In the genomic region with DNA sequence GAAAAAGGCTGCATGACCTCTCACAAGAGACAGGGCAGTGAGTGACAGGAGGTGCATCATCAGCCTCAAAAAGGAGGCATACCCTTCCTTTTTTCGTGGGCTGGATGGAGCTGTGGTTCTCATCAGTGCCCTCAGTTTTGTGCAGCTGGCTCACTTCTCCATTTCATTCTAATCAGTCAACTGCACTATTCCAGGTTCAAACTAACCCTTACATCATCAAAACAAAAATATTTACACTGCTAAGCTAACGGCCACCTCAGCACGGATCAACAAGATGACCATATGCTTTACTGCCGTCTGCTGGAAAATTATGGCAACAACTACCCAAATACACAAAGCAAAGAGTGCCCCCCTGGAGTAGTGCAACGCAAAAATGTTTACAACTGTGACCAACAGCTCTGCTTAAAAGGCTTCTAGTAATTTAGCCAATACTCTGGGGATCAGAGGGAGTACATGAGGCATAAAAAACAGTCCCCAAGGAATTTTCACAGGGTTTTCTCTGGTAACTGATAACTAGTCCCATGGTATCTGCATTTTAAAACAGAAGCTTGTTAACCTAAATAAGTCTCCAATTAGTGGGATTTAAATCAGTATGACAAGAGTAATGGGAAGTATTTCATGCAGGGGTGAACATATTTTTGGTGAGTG, we compare ENCODE assay signal across 8 cellular contexts. TPM values are rescaled to one million over a fixed set of nuclear protein-coding genes. Genes with fewer than 3 reads are reported as not detected.
DNase-seq lines count a peak whose midpoint lies in the region; TF ChIP-seq lines count a peak whose summit lies in the region.

No MANE protein-coding gene starts in this region.

- no peak overlapping the region for H3K27ac Mint-ChIP-seq in endothelial cell (ENCODE audit: unreplicated experiment)

- no TSS peak for BruUV-seq in PC-9 (replicated peaks; lab: Mats Ljungman, UMichigan)

- TF ChIP-seq CTCF in GM12865 (IDR thresholded peaks at IDR 0.05; ENCODE audit: insufficient read depth, low read depth, low read length, missing control alignments) (peak; percentile 68), KMS-11 (conservative IDR thresholded peaks at IDR 0.05; ENCODE audit: low read depth, low read length) (0 out of 2 replicates have a peak, but pooled peaks have one; percentile 27), PC-9 (conservative IDR thresholded peaks at IDR 0.05) (peak; percentile 60), endothelial cell (IDR thresholded peaks at IDR 0.05; ENCODE audit: unreplicated experiment) (peak; percentile 23), lower leg skin (IDR thresholded peaks at IDR 0.05) (no peak)

- H4K20me1 ChIP-seq in GM23248 (ENCODE audit: insufficient read depth) (no peaks in the 10 kb centered on the region), KMS-11 (ENCODE audit: insufficient read depth) (no peaks in the 10 kb centered on the region), PC-9 (ENCODE audit: insufficient read depth) (no peaks in the 10 kb centered on the region)

- H3K27me3 ChIP-seq in GM23248 (replicated peaks; ENCODE audit: insufficient read depth), result no peaks in the 10 kb centered on the region
- H3K27me3 ChIP-seq in KMS-11 (ENCODE audit: insufficient read depth, low read depth), result no peaks in the 10 kb centered on the region
- no peaks in the 10 kb centered on the region for H3K27me3 ChIP-seq in PC-9 (ENCODE audit: insufficient read depth, low read depth)

- H3K79me2 ChIP-seq in GM23248 (ENCODE audit: insufficient read depth), result no peaks in the 10 kb centered on the region
- H3K79me2 ChIP-seq in KMS-11 (ENCODE audit: insufficient read depth, low read depth), result no peaks in the 10 kb centered on the region
- no peaks in the 10 kb centered on the region for H3K79me2 ChIP-seq in PC-9 (ENCODE audit: low read depth)

- intact Hi-C loops in PC-9 (cut with micrococcal nuclease; ENCODE audit: unreplicated experiment) (loop anchor here (5.0 kb wide), 1 partner anchor 596 kb away; no protein-coding TSS in a partner anchor), lower leg skin (cut with DNase I; ENCODE audit: low total_unique reads) (no loop called here)

- H3K27me3 Mint-ChIP-seq in endothelial cell (ENCODE audit: unreplicated experiment), result no peaks in the 10 kb centered on the region

- H2AFZ ChIP-seq in GM23248, result 0 out of 2 replicates have a peak overlapping the region, but pooled peaks have one; percentile 8
- no peak overlapping the region for H2AFZ ChIP-seq in KMS-11 (ENCODE audit: low read depth)
- H2AFZ ChIP-seq in PC-9, result no peak overlapping the region

- POLR2A ChIA-PET in PC-9 (lab: Charles Lee; ENCODE audit: unreplicated experiment), result interaction anchor here (0.5 kb wide), 1 partner anchor 168 kb away, joined by 5 read pairs; no protein-coding TSS in a partner anchor

- in situ Hi-C loops in GM23248 (cut with MboI), result loop anchor here (5.0 kb wide), 1 partner anchor 581 kb away; no protein-coding TSS in a partner anchor

- peaks cover 22% of the 10 kb centered on the region for H3F3A ChIP-seq in GM23248 (ENCODE audit: insufficient read depth)
- no peaks in the 10 kb centered on the region for H3F3A ChIP-seq in PC-9 (ENCODE audit: insufficient read depth, low read depth)

- H3K9ac ChIP-seq in GM23248, result no peak overlapping the region
- H3K9ac ChIP-seq in KMS-11, result no peak overlapping the region

- H3K4me1 ChIP-seq in GM23248 (ENCODE audit: insufficient read depth) (peaks cover 33% of the 10 kb centered on the region), KMS-11 (ENCODE audit: low read depth, poor library complexity, severe bottlenecking) (no peaks in the 10 kb centered on the region), PC-9 (replicated peaks; ENCODE audit: insufficient read depth) (no peaks in the 10 kb centered on the region)

- no peak for TF ChIP-seq POLR2A in lower leg skin (IDR thresholded peaks at IDR 0.05)

- DNase-seq in GM12865 (ENCODE audit: low read depth), result peak; percentile 66
- peak; percentile 81 for DNase-seq in GM23248
- no peak for DNase-seq in PC-9
- peak; percentile 7 for DNase-seq in endothelial cell (ENCODE audit: low spot score)
- peak; percentile 81 for DNase-seq in myocyte (ENCODE audit: low read depth)
- no peak for DNase-seq in GOT3 (lab: John Stamatoyannopoulos, UW)
- no peak for DNase-seq in lower leg skin (ENCODE audit: low spot score in 2 of 2)

- H3K4me1 Mint-ChIP-seq in endothelial cell (ENCODE audit: unreplicated experiment), result peaks cover 5% of the 10 kb centered on the region

- no peaks in the 10 kb centered on the region for H3K9me3 Mint-ChIP-seq in endothelial cell (ENCODE audit: unreplicated experiment)

- H3K36me3 ChIP-seq in GM23248 (ENCODE audit: low read depth) (no peaks in the 10 kb centered on the region), KMS-11 (ENCODE audit: insufficient read depth) (no peaks in the 10 kb centered on the region), PC-9 (ENCODE audit: low read depth) (no peaks in the 10 kb centered on the region)

- WGBS in GM23248 (ENCODE audit: low coverage in 1 of 2, low lambda C conversion rate in 2 of 2, missing lambda C conversion rate in 2 of 2), 2 experiments, result 16 to 18% methylated on average over 5 of the region's 5 CpGs
- 29 to 39% methylated on average over 5 of the region's 5 CpGs for WGBS in lower leg skin, 2 donors

- H3K4me3 ChIP-seq in GM12865 (ENCODE audit: low read depth, low read length) (no peak overlapping the region), GM23248 (no peak overlapping the region), KMS-11 (IDR thresholded peaks at IDR 0.05; ENCODE audit: insufficient read depth, low read depth, low read length) (no peak overlapping the region), PC-9 (no peak overlapping the region), lower leg skin (ENCODE audit: low read depth, poor library complexity, severe bottlenecking) (no peak overlapping the region)

- CTCF ChIA-PET in PC-9 (lab: Charles Lee), result interaction anchor here (0.6 kb wide), 2 partner anchors 13 to 27 kb away, joined by 5 to 7 read pairs; no protein-coding TSS in a partner anchor

- no peak overlapping the region for H3K4me2 ChIP-seq in GM23248 (ENCODE audit: unreplicated experiment)
- H3K4me2 ChIP-seq in KMS-11, result no peak overlapping the region
- H3K4me2 ChIP-seq in PC-9, result no peak overlapping the region

- H3K9me2 ChIP-seq in GM23248 (ENCODE audit: insufficient read depth) (no peaks in the 10 kb centered on the region), PC-9 (ENCODE audit: insufficient read depth) (no peaks in the 10 kb centered on the region)

- H3K9me3 ChIP-seq in GM23248 (ENCODE audit: low read depth) (no peaks in the 10 kb centered on the region), PC-9 (ENCODE audit: insufficient read depth, low read depth) (no peaks in the 10 kb centered on the region)

- H3K36me3 Mint-ChIP-seq in endothelial cell (ENCODE audit: low read depth, unreplicated experiment), result no peaks in the 10 kb centered on the region

- no peak overlapping the region for H3K27ac ChIP-seq in GM23248
- no peak overlapping the region for H3K27ac ChIP-seq in KMS-11
- no peak overlapping the region for H3K27ac ChIP-seq in PC-9

- no peak overlapping the region for H3K4me3 Mint-ChIP-seq in endothelial cell (ENCODE audit: unreplicated experiment)

RNA-seq across cellular contexts. Expression of a gene that starts 10.8 kb away (rescaled TPM):
- total RNA-seq in GM23248 (2014; rRNA removed; shearing (Covaris generic)), result not detected in 2 replicates
- polyA plus RNA-seq in GM23248 (2016; fragmentation: Nextera tagmentation; extraction: Ambion mirVana), result not detected in 2 replicates
- total RNA-seq in PC-9 (2021) (not detected in 2 replicates), endothelial cell (ENCODE audit: unreplicated experiment) (not detected), myocyte (not detected in 2 replicates), lower leg skin (not detected)
- polyA plus RNA-seq in myocyte (2012), result 0.13 TPM

Comparison
In these comparisons a context has a peak if more than half of its experiments do, and no peak if none do; other contexts are left out.
1. DNase-seq: peak in GM12865 (single experiment), GM23248 (single experiment), endothelial cell (single experiment) and myocyte (single experiment); none in PC-9 (0 of 2), GOT3 (single experiment) and lower leg skin (0 of 2).
2. CTCF ChIP-seq: peak in GM12865 (single experiment), KMS-11 (single experiment), PC-9 (single experiment) and endothelial cell (single experiment); none in lower leg skin (0 of 3).